In the genomic region with DNA sequence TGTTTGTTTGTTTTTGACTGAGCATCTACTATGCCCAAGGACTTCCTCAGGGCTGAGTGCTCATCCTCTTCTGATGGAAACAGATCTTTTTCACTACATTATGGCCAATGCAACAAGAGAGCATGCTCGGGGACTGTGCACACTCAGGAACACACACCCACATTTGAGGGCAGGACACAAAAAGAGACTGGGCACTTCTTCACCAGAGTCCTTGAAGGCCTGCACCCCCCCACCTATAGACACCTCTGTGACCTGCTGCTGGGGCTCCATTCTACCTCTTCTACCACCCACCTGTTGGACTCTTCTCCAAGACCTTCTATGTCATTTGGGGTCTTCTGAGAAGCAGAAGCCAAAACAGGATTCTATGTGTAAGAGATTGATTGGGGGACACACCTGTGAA, we compare ENCODE assay signal across 19 cellular contexts. TPM values are rescaled to one million over a fixed set of nuclear protein-coding genes. Genes with fewer than 3 reads are reported as not detected.
A peak's percentile ranks its signal among the peaks of the same experiment; 100 is the strongest.
DNase-seq lines count a peak whose midpoint lies in the region; ATAC-seq and TF ChIP-seq lines count a peak whose summit lies in the region.
"Had no signal": no experiment of that assay in that cellular context is flagged by ENCODE, and none has a peak within 500 bp of the region (broad histone marks: within the 10 kb centered on the region; RNA-seq: fewer than 3 reads in every experiment).

No MANE protein-coding gene starts in this region.

- H4K20me1 ChIP-seq in OCI-LY3 (ENCODE audit: insufficient read depth, low read length) = no peaks in the 10 kb centered on the region
- H4K20me1 ChIP-seq: BLaER1 treated with 17β-estradiol and CSF1 and Interleukin-3, amounts not matched to agents 10 nM and 100 nM had no signal

- no peaks in the 10 kb centered on the region for H3K36me3 Mint-ChIP-seq in dendritic cell treated with granulocyte-macrophage colony-stimulating factor and Interleukin-4, amounts not matched to agents 40 ng/mL and 50 ng/mL, for 4 days (ENCODE audit: low read depth)
- H3K36me3 Mint-ChIP-seq: CD8-positive, alpha-beta T cell had no signal

- no peak overlapping the region for H3K27ac ChIP-seq in OCI-LY3 (ENCODE audit: low read length)
- H3K27ac ChIP-seq: 22Rv1, A549, C4-2B had no signal

- no peak for ATAC-seq in left ventricle myocardium superior
- ATAC-seq in HG03139 (IDR thresholded peaks at IDR 0.05; ENCODE audit: unreplicated experiment) = no peak
- ATAC-seq: A549; CD8-positive, alpha-beta T cell had no signal

- no peaks in the 10 kb centered on the region for H3K9me3 ChIP-seq in OCI-LY3 (ENCODE audit: insufficient read depth, low read length)
- H3K9me3 ChIP-seq: A549; BLaER1 treated with 17β-estradiol and CSF1 and Interleukin-3, amounts not matched to agents 10 nM and 100 nM had no signal

- H3K4me2 ChIP-seq in OCI-LY3 (ENCODE audit: low read length) = 0 out of 2 replicates have a peak overlapping the region, but pooled peaks have one; percentile 16
- H3K4me2 ChIP-seq: A549 had no signal

- DNase-seq in cardiac septum (ENCODE audit: low spot score) (peak; percentile 19), left ventricle myocardium superior (no peak), nucleus accumbens (lab: John Stamatoyannopoulos, UW) (no peak), hepatic stellate cell (ENCODE audit: low spot score) (no peak)
- DNase-seq: AML-193; Caco-2; Calu3; CD4-positive, alpha-beta T cell; CD8-positive, alpha-beta T cell; DMS79 treated with DMSO at 0.1 percent for 48 hours; GF-D8 had no signal

- no peak overlapping the region for H2AFZ ChIP-seq in OCI-LY3 (ENCODE audit: low read depth, low read length)

- H3K4me1 Mint-ChIP-seq in dendritic cell treated with granulocyte-macrophage colony-stimulating factor and Interleukin-4, amounts not matched to agents 40 ng/mL and 50 ng/mL, for 4 days (ENCODE audit: low read depth) = peaks cover 35% of the 10 kb centered on the region
- H3K4me1 Mint-ChIP-seq: B cell had no signal

- no peaks in the 10 kb centered on the region for H3K79me2 ChIP-seq in OCI-LY3 (ENCODE audit: low read length)

- no peak overlapping the region for H3K4me3 Mint-ChIP-seq in dendritic cell treated with granulocyte-macrophage colony-stimulating factor and Interleukin-4, amounts not matched to agents 40 ng/mL and 50 ng/mL, for 4 days
- H3K4me3 Mint-ChIP-seq: B cell; CD4-positive, alpha-beta T cell; CD8-positive, alpha-beta T cell had no signal

- H3K36me3 ChIP-seq in OCI-LY3 (replicated peaks; ENCODE audit: low read depth, low read length) = no peaks in the 10 kb centered on the region
- H3K36me3 ChIP-seq: BLaER1 treated with 17β-estradiol and CSF1 and Interleukin-3, amounts not matched to agents 10 nM and 100 nM had no signal

- peaks cover 49% of the 10 kb centered on the region for H3K27me3 ChIP-seq in OCI-LY3 (ENCODE audit: low read depth, low read length)

- H3K9me3 Mint-ChIP-seq in dendritic cell treated with granulocyte-macrophage colony-stimulating factor and Interleukin-4, amounts not matched to agents 40 ng/mL and 50 ng/mL, for 4 days = no peaks in the 10 kb centered on the region
- H3K9me3 Mint-ChIP-seq: CD4-positive, alpha-beta T cell; CD8-positive, alpha-beta T cell had no signal

- peaks cover 5% of the 10 kb centered on the region; the same call in 1 of the 2 replicates for H3K4me1 ChIP-seq in OCI-LY3 (ENCODE audit: low read length)
- H3K4me1 ChIP-seq: A549, Caco-2 had no signal

- no peak overlapping the region for H3K9ac ChIP-seq in OCI-LY3 (ENCODE audit: low read length)

- TF ChIP-seq CTCF in OCI-LY3 (IDR thresholded peaks at IDR 0.05; ENCODE audit: low read depth, low read length) = no peak

- H3K4me3 ChIP-seq in OCI-LY3 (ENCODE audit: low read length) = no peak overlapping the region
- H3K4me3 ChIP-seq: A549; BLaER1 treated with 17β-estradiol and CSF1 and Interleukin-3, amounts not matched to agents 10 nM and 100 nM had no signal

- peak overlapping the region; percentile 25 for H3K27ac Mint-ChIP-seq in dendritic cell treated with granulocyte-macrophage colony-stimulating factor and Interleukin-4, amounts not matched to agents 40 ng/mL and 50 ng/mL, for 4 days
- H3K27ac Mint-ChIP-seq: B cell; CD4-positive, alpha-beta T cell; CD8-positive, alpha-beta T cell had no signal

- intact Hi-C loops in cardiac septum (cut with DNase I) = no loop called here
- intact Hi-C loops in left ventricle myocardium superior (cut with micrococcal nuclease) = loop anchor here (10.0 kb wide), 1 partner anchor 813 kb away; no protein-coding TSS in a partner anchor
- intact Hi-C loops in dendritic cell treated with granulocyte-macrophage colony-stimulating factor and Interleukin-4, amounts not matched to agents 40 ng/mL and 50 ng/mL, for 4 days (cut with micrococcal nuclease) = no loop called here

- H3K27me3 Mint-ChIP-seq in dendritic cell treated with granulocyte-macrophage colony-stimulating factor and Interleukin-4, amounts not matched to agents 40 ng/mL and 50 ng/mL, for 4 days = peaks cover 61% of the 10 kb centered on the region

RNA-seq across cellular contexts. Expression of a gene that starts 9.2 kb away (rescaled TPM):
- 6.8 TPM for total RNA-seq in cardiac septum
- 12.9 TPM for total RNA-seq in left ventricle myocardium superior
